In the genomic region with DNA sequence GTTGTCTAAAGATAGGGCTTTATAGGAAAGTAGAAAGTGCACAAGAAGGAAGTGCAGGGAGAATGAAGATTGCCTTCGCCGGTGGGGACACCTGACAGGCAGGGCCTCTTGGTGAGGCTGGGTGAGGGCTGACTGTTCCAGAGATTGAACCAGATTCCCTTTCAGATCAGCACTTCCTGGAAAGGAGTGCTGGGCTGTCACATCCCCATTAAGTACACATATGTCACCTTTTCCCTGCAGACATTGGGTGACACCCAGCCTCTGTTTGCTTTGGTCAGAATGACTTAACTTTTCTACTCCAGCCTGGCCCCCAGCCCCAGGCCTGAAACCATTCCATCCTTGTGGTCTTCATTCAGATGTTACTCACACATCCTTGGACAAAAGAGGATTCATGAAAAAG, we compare ENCODE assay signal across 1 cellular context.
TF ChIP-seq lines count a peak whose summit lies in the region.

No MANE protein-coding gene starts in this region.

TF ChIP-seq in HepG2, 621 proteins besides CTCF, POLR2A, EP300 and RAD21 (continued from another document and continues in another):
- TF ChIP-seq SIX1 (CRISPR knock-in tag; IDR thresholded peaks at IDR 0.05; ENCODE audit: borderline replicate concordance) (peak; percentile 42; the same call in 1 of the 2 replicates), ZNF766 (CRISPR knock-in tag; IDR thresholded peaks at IDR 0.05; ENCODE audit: borderline replicate concordance) (peak; percentile 79; the same call in 1 of the 2 replicates), ZNF232 (CRISPR knock-in tag; IDR thresholded peaks at IDR 0.05; ENCODE audit: borderline replicate concordance) (peak; percentile 64; the same call in 1 of the 2 replicates), RFXAP (CRISPR knock-in tag; IDR thresholded peaks at IDR 0.05; ENCODE audit: borderline replicate concordance) (no peak), PRDM10 (CRISPR knock-in tag; IDR thresholded peaks at IDR 0.05; ENCODE audit: low read depth) (peak; percentile 93), FOXP1 (IDR thresholded peaks at IDR 0.05) (no peak), FOXP1 (CRISPR knock-in tag; IDR thresholded peaks at IDR 0.05) (peak; percentile 29; the same call in 1 of the 2 replicates), POLR2AphosphoS5 (IDR thresholded peaks at IDR 0.05; ENCODE audit: low read depth, low read length) (peak; percentile 75), REST (IDR thresholded peaks at IDR 0.05; ENCODE audit: borderline replicate concordance in 1 of 2, low read depth in 1 of 2, low read length in 2 of 2) (0 out of 4 replicates have a peak, but pooled peaks of 1 of the 2 experiments have one; percentile 3), ZNF709 (CRISPR knock-in tag; IDR thresholded peaks at IDR 0.05) (0 out of 2 replicates have a peak, but pooled peaks have one; percentile 14), ARNTL (CRISPR knock-in tag; IDR thresholded peaks at IDR 0.05) (no peak), KDM2A (CRISPR knock-in tag; IDR thresholded peaks at IDR 0.05; ENCODE audit: borderline replicate concordance, low read depth) (peak; percentile 55; the same call in 1 of the 2 replicates), ZNF816 (CRISPR knock-in tag; IDR thresholded peaks at IDR 0.05; ENCODE audit: borderline replicate concordance) (peak; percentile 58; the same call in 1 of the 2 replicates), FOSL2 (CRISPR knock-in tag; IDR thresholded peaks at IDR 0.05) (peak; percentile 75), FLYWCH1 (CRISPR knock-in tag; IDR thresholded peaks at IDR 0.05) (no peak), ZNF34 (CRISPR knock-in tag; IDR thresholded peaks at IDR 0.05; ENCODE audit: borderline replicate concordance) (0 out of 2 replicates have a peak, but pooled peaks have one; percentile 29), SP5 (CRISPR knock-in tag; IDR thresholded peaks at IDR 0.05; ENCODE audit: borderline replicate concordance, low read depth) (peak; percentile 25; the same call in 1 of the 2 replicates), ZNF124 (CRISPR knock-in tag; IDR thresholded peaks at IDR 0.05) (peak; percentile 61; the same call in 1 of the 2 replicates), MIER3 (CRISPR knock-in tag; IDR thresholded peaks at IDR 0.05; ENCODE audit: borderline replicate concordance) (peak; percentile 87; the same call in 1 of the 2 replicates), SNAPC2 (CRISPR knock-in tag; IDR thresholded peaks at IDR 0.05) (0 out of 2 replicates have a peak, but pooled peaks have one; percentile 51), PPARG (CRISPR knock-in tag; conservative IDR thresholded peaks at IDR 0.05) (peak; percentile 98), DNMT3B (CRISPR knock-in tag; conservative IDR thresholded peaks at IDR 0.05) (0 out of 2 replicates have a peak, but pooled peaks have one; percentile 81), ZNF430 (CRISPR knock-in tag; IDR thresholded peaks at IDR 0.05) (peak; percentile 37; the same call in 1 of the 2 replicates), MLLT10 (CRISPR knock-in tag; IDR thresholded peaks at IDR 0.05) (no peak), MBNL3 (CRISPR knock-in tag; conservative IDR thresholded peaks at IDR 0.05) (no peak), ZNF543 (CRISPR knock-in tag; IDR thresholded peaks at IDR 0.05) (0 out of 2 replicates have a peak, but pooled peaks have one; percentile 58), JUN (CRISPR knock-in tag; IDR thresholded peaks at IDR 0.05) (peak; percentile 40; the same call in 1 of the 2 replicates), SMAD3 (CRISPR knock-in tag; IDR thresholded peaks at IDR 0.05) (peak; percentile 62), ZNF878 (CRISPR knock-in tag; IDR thresholded peaks at IDR 0.05) (peak; percentile 22; the same call in 1 of the 2 replicates), CBX5 (CRISPR knock-in tag; IDR thresholded peaks at IDR 0.05; ENCODE audit: borderline replicate concordance) (peak; percentile 34; the same call in 1 of the 2 replicates), ZBTB21 (CRISPR knock-in tag; IDR thresholded peaks at IDR 0.05) (peak; percentile 72; the same call in 1 of the 2 replicates)
- TF ChIP-seq, protein P1, sequence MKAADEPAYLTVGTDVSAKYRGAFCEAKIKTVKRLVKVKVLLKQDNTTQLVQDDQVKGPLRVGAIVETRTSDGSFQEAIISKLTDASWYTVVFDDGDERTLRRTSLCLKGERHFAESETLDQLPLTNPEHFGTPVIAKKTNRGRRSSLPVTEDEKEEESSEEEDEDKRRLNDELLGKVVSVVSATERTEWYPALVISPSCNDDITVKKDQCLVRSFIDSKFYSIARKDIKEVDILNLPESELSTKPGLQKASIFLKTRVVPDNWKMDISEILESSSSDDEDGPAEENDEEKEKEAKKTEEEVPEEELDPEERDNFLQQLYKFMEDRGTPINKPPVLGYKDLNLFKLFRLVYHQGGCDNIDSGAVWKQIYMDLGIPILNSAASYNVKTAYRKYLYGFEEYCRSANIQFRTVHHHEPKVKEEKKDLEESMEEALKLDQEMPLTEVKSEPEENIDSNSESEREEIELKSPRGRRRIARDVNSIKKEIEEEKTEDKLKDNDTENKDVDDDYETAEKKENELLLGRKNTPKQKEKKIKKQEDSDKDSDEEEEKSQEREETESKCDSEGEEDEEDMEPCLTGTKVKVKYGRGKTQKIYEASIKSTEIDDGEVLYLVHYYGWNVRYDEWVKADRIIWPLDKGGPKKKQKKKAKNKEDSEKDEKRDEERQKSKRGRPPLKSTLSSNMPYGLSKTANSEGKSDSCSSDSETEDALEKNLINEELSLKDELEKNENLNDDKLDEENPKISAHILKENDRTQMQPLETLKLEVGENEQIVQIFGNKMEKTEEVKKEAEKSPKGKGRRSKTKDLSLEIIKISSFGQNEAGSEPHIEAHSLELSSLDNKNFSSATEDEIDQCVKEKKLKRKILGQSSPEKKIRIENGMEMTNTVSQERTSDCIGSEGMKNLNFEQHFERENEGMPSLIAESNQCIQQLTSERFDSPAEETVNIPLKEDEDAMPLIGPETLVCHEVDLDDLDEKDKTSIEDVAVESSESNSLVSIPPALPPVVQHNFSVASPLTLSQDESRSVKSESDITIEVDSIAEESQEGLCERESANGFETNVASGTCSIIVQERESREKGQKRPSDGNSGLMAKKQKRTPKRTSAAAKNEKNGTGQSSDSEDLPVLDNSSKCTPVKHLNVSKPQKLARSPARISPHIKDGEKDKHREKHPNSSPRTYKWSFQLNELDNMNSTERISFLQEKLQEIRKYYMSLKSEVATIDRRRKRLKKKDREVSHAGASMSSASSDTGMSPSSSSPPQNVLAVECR (CRISPR knock-in tag; IDR thresholded peaks at IDR 0.05; ENCODE audit: borderline replicate concordance), result peak; percentile 51; the same call in 1 of the 2 replicates
- TF ChIP-seq, protein P2, sequence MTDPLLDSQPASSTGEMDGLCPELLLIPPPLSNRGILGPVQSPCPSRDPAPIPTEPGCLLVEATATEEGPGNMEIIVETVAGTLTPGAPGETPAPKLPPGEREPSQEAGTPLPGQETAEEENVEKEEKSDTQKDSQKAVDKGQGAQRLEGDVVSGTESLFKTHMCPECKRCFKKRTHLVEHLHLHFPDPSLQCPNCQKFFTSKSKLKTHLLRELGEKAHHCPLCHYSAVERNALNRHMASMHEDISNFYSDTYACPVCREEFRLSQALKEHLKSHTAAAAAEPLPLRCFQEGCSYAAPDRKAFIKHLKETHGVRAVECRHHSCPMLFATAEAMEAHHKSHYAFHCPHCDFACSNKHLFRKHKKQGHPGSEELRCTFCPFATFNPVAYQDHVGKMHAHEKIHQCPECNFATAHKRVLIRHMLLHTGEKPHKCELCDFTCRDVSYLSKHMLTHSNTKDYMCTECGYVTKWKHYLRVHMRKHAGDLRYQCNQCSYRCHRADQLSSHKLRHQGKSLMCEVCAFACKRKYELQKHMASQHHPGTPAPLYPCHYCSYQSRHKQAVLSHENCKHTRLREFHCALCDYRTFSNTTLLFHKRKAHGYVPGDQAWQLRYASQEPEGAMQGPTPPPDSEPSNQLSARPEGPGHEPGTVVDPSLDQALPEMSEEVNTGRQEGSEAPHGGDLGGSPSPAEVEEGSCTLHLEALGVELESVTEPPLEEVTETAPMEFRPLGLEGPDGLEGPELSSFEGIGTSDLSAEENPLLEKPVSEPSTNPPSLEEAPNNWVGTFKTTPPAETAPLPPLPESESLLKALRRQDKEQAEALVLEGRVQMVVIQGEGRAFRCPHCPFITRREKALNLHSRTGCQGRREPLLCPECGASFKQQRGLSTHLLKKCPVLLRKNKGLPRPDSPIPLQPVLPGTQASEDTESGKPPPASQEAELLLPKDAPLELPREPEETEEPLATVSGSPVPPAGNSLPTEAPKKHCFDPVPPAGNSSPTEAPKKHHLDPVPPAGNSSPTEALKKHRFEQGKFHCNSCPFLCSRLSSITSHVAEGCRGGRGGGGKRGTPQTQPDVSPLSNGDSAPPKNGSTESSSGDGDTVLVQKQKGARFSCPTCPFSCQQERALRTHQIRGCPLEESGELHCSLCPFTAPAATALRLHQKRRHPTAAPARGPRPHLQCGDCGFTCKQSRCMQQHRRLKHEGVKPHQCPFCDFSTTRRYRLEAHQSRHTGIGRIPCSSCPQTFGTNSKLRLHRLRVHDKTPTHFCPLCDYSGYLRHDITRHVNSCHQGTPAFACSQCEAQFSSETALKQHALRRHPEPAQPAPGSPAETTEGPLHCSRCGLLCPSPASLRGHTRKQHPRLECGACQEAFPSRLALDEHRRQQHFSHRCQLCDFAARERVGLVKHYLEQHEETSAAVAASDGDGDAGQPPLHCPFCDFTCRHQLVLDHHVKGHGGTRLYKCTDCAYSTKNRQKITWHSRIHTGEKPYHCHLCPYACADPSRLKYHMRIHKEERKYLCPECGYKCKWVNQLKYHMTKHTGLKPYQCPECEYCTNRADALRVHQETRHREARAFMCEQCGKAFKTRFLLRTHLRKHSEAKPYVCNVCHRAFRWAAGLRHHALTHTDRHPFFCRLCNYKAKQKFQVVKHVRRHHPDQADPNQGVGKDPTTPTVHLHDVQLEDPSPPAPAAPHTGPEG (CRISPR knock-in tag; IDR thresholded peaks at IDR 0.05), result peak; percentile 33; the same call in 1 of the 2 replicates
- TF ChIP-seq, protein P3, sequence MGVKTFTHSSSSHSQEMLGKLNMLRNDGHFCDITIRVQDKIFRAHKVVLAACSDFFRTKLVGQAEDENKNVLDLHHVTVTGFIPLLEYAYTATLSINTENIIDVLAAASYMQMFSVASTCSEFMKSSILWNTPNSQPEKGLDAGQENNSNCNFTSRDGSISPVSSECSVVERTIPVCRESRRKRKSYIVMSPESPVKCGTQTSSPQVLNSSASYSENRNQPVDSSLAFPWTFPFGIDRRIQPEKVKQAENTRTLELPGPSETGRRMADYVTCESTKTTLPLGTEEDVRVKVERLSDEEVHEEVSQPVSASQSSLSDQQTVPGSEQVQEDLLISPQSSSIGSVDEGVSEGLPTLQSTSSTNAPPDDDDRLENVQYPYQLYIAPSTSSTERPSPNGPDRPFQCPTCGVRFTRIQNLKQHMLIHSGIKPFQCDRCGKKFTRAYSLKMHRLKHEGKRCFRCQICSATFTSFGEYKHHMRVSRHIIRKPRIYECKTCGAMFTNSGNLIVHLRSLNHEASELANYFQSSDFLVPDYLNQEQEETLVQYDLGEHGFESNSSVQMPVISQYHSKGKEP (CRISPR knock-in tag; IDR thresholded peaks at IDR 0.05), result no peak
